12 cellular contexts compared by ENCODE assay signal in genomic region chr12:119594772-119595445, GRCh38. TPM values are rescaled to one million over a fixed set of nuclear protein-coding genes. Genes with fewer than 3 reads are reported as not detected.
DNase-seq lines count a peak whose midpoint lies in the region; ATAC-seq and TF ChIP-seq lines count a peak whose summit lies in the region.
"Had no signal": no experiment of that assay in that cellular context is flagged by ENCODE, and none has a peak within 500 bp of the region (broad histone marks: within the 10 kb centered on the region; RNA-seq: fewer than 3 reads in every experiment).

No MANE protein-coding gene starts in this region.

- TF ChIP-seq CTCF in endodermal cell (conservative IDR thresholded peaks at IDR 0.05) (no peak), lung (IDR thresholded peaks at IDR 0.05; ENCODE audit: control extremely low read depth, extremely low read depth) (no peak), thyroid gland (IDR thresholded peaks at IDR 0.05) (peak in 1 of 6 experiments; percentile 5)

- H3K4me1 ChIP-seq in endodermal cell (ENCODE audit: control insufficient read depth, insufficient read depth, low read length) (no peaks in the 10 kb centered on the region), lung (ENCODE audit: control insufficient read depth in 2 of 2, insufficient read depth in 2 of 2, low read length in 2 of 2) (peaks cover 0 to 10% of the 10 kb centered on the region in 2 donors), thyroid gland (peaks cover 7 to 27% of the 10 kb centered on the region in 2 donors)

- H3K27ac Mint-ChIP-seq in endodermal cell = no peak overlapping the region

- H3K27me3 ChIP-seq in endodermal cell (ENCODE audit: control insufficient read depth, insufficient read depth, low read length, poor library complexity, severe bottlenecking) = peaks cover 99% of the 10 kb centered on the region
- H3K27me3 ChIP-seq in lung (ENCODE audit: control insufficient read depth, insufficient read depth) = no peaks in the 10 kb centered on the region
- no peaks in the 10 kb centered on the region for H3K27me3 ChIP-seq in thyroid gland

- H3K36me3 ChIP-seq in endodermal cell (ENCODE audit: control insufficient read depth, insufficient read depth, low read length) (no peaks in the 10 kb centered on the region), lung (ENCODE audit: control insufficient read depth in 2 of 2, insufficient read depth in 2 of 2, low read length in 2 of 2) (no peaks in the 10 kb centered on the region), thyroid gland (no peaks in the 10 kb centered on the region)

- H3K27ac ChIP-seq in endodermal cell (ENCODE audit: low read depth, low read length) = no peak overlapping the region
- peak overlapping the region; percentile 34 to 51 for H3K27ac ChIP-seq in lung (ENCODE audit: low read depth in 1 of 2, low read length in 1 of 2)
- peak overlapping the region; percentile 35 to 96 (median 93) for H3K27ac ChIP-seq in thyroid gland
- H3K27ac ChIP-seq: epithelial cell of prostate had no signal

- TF ChIP-seq POLR2A in thyroid gland (IDR thresholded peaks at IDR 0.05) = peak in 1 of 2 donors; percentile 80

- ATAC-seq in lung (ENCODE audit: insufficient read depth, low FRiP score) = no peak
- no peak for ATAC-seq in GM19351 (IDR thresholded peaks at IDR 0.05; ENCODE audit: unreplicated experiment)

- H3K4me3 ChIP-seq in endodermal cell (ENCODE audit: low read length) = peak overlapping the region; percentile 81
- H3K4me3 ChIP-seq in lung = peak overlapping the region; percentile 62
- H3K4me3 ChIP-seq in thyroid gland (replicated peaks in 1 of 3) = peak overlapping the region in 2 of 3 donors; percentile 31 to 50

- peaks cover 98% of the 10 kb centered on the region for H3K27me3 Mint-ChIP-seq in endodermal cell (ENCODE audit: insufficient read depth)

- no peaks in the 10 kb centered on the region for H3K9me3 ChIP-seq in endodermal cell (ENCODE audit: control insufficient read depth, low read length)
- peaks cover 0 to 5% of the 10 kb centered on the region in 2 donors for H3K9me3 ChIP-seq in lung (ENCODE audit: control insufficient read depth in 2 of 2, insufficient read depth in 1 of 2, low read length in 1 of 2)
- no peaks in the 10 kb centered on the region for H3K9me3 ChIP-seq in thyroid gland

- H3K36me3 Mint-ChIP-seq in endodermal cell (ENCODE audit: low read depth) = no peaks in the 10 kb centered on the region

- intact Hi-C loops in thyroid gland (cut with DNase I) = no loop called here

- peaks cover 17% of the 10 kb centered on the region for H3K4me1 Mint-ChIP-seq in endodermal cell

- H3K9ac ChIP-seq in endodermal cell (ENCODE audit: extremely low read depth, low read length, poor library complexity, severe bottlenecking) = no peak overlapping the region

- 2% methylated on average over 20 to 49 of the region's 49 CpGs for WGBS in endodermal cell (ENCODE audit: insufficient coverage in 1 of 2, insufficient read length in 1 of 2), 2 experiments
- 2 to 3% methylated on average over 49 of the region's 49 CpGs for WGBS in lung, 2 donors
- 1 to 5% methylated on average over 29 to 35 of the region's 49 CpGs for WGBS in thyroid gland, 2 donors

- H3K9me3 Mint-ChIP-seq in endodermal cell = peaks cover 2% of the 10 kb centered on the region

- peak overlapping the region; percentile 63 for H3K4me3 Mint-ChIP-seq in endodermal cell

- DNase-seq in NCI-H2227 (lab: John Stamatoyannopoulos, UW; ENCODE audit: unreplicated experiment) = peak; percentile 30
- DNase-seq in NCI-H2227 treated with DMSO at 0.1 percent for 48 hours (lab: John Stamatoyannopoulos, UW) = no peak
- peak; percentile 83 for DNase-seq in endodermal cell
- no peak for DNase-seq in lung (ENCODE audit: low spot score)
- peak; percentile 50 to 59 for DNase-seq in thyroid gland
- no peak for DNase-seq in RPMI8226
- no peak for DNase-seq in stimulated activated CD4-positive, alpha-beta T cell treated with anti-CD3 and anti-CD28 coated beads, Interleukin-2, amount 100 ng/mL, for 48 hours
- DNase-seq: NCI-H510A treated with DMSO at 0.1 percent for 48 hours had no signal

RNA-seq across cellular contexts. Expression of gene TMEM233, which starts 1.3 kb away (rescaled TPM):
- total RNA-seq in endodermal cell (not detected), lung (under 1 TPM; 0.40 to 0.80 TPM), thyroid gland (1 to 10 TPM; 1.3 to 7.9 (median 4.4) TPM)
- polyA plus RNA-seq in endodermal cell (2013, experiment 1 of 2) = not detected
- not detected for polyA plus RNA-seq in endodermal cell (2013, experiment 2 of 2)
- polyA plus RNA-seq in lung = under 1 TPM; 0.13 to 0.22 TPM
- total RNA-seq: A172; activated CD8-positive, alpha-beta memory T cell treated with anti-CD3 and anti-CD28 coated beads for 36 hours had no signal

Comparison
In these comparisons a context has a peak if more than half of its experiments do, and no peak if none do; other contexts are left out.
1. DNase-seq: peak in NCI-H2227 (single experiment), endodermal cell (single experiment) and thyroid gland (2 of 2); none in NCI-H2227 treated with DMSO at 0.1 percent for 48 hours (single experiment), lung (single experiment), RPMI8226 (single experiment) and stimulated activated CD4-positive, alpha-beta T cell treated with anti-CD3 and anti-CD28 coated beads, Interleukin-2, amount 100 ng/mL, for 48 hours (0 of 2).
2. Peak in every context shown above with its lines, with median percentiles within 50 percentile points of each other: H3K4me3 ChIP-seq.